1 cellular context compared by ENCODE assay signal in the genomic region with DNA sequence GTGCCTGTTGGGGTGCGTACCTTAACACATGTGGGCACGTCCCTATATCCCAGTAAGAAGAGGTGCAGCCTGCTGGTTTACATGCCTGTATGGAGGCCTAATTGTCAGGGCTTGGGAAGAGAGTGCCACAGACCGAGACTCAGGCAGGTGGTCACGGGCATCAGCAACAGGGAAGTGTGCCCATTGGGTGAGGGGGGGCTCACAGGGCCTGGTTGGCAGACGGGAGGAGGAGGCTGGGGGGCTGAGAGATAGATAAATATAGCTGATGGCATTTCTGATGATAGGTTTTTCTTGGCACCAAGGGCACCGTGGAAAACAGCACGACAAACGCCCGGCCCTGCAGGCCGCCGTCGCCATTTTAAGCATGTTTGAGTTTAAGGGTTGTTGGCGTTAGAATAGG.
TF ChIP-seq lines count a peak whose summit lies in the region.

No MANE protein-coding gene starts in this region.

TF ChIP-seq in HepG2, 621 proteins besides CTCF, POLR2A, EP300 and RAD21:
- TF ChIP-seq, protein P1, sequence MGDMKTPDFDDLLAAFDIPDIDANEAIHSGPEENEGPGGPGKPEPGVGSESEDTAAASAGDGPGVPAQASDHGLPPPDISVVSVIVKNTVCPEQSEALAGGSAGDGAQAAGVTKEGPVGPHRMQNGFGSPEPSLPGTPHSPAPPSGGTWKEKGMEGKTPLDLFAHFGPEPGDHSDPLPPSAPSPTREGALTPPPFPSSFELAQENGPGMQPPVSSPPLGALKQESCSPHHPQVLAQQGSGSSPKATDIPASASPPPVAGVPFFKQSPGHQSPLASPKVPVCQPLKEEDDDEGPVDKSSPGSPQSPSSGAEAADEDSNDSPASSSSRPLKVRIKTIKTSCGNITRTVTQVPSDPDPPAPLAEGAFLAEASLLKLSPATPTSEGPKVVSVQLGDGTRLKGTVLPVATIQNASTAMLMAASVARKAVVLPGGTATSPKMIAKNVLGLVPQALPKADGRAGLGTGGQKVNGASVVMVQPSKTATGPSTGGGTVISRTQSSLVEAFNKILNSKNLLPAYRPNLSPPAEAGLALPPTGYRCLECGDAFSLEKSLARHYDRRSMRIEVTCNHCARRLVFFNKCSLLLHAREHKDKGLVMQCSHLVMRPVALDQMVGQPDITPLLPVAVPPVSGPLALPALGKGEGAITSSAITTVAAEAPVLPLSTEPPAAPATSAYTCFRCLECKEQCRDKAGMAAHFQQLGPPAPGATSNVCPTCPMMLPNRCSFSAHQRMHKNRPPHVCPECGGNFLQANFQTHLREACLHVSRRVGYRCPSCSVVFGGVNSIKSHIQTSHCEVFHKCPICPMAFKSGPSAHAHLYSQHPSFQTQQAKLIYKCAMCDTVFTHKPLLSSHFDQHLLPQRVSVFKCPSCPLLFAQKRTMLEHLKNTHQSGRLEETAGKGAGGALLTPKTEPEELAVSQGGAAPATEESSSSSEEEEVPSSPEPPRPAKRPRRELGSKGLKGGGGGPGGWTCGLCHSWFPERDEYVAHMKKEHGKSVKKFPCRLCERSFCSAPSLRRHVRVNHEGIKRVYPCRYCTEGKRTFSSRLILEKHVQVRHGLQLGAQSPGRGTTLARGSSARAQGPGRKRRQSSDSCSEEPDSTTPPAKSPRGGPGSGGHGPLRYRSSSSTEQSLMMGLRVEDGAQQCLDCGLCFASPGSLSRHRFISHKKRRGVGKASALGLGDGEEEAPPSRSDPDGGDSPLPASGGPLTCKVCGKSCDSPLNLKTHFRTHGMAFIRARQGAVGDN (CRISPR knock-in tag; IDR thresholded peaks at IDR 0.05): peak; percentile 49; the same call in 1 of the 2 replicates
- peak; percentile 18; the same call in 1 of the 2 replicates for TF ChIP-seq ZNF619 (CRISPR knock-in tag; IDR thresholded peaks at IDR 0.05)
- 0 out of 2 replicates have a peak, but pooled peaks have one; percentile 22 for TF ChIP-seq HNRNPL (IDR thresholded peaks at IDR 0.05; ENCODE audit: low read depth, low read length)
- no peak for TF ChIP-seq PAWR (CRISPR knock-in tag; IDR thresholded peaks at IDR 0.05; ENCODE audit: borderline replicate concordance)
- TF ChIP-seq, protein P2, sequence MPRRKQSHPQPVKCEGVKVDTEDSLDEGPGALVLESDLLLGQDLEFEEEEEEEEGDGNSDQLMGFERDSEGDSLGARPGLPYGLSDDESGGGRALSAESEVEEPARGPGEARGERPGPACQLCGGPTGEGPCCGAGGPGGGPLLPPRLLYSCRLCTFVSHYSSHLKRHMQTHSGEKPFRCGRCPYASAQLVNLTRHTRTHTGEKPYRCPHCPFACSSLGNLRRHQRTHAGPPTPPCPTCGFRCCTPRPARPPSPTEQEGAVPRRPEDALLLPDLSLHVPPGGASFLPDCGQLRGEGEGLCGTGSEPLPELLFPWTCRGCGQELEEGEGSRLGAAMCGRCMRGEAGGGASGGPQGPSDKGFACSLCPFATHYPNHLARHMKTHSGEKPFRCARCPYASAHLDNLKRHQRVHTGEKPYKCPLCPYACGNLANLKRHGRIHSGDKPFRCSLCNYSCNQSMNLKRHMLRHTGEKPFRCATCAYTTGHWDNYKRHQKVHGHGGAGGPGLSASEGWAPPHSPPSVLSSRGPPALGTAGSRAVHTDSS (CRISPR knock-in tag; conservative IDR thresholded peaks at IDR 0.05): no peak
- TF ChIP-seq ZC3H13 (CRISPR knock-in tag; IDR thresholded peaks at IDR 0.05): 0 out of 2 replicates have a peak, but pooled peaks have one; percentile 44
- TF ChIP-seq CREM (IDR thresholded peaks at IDR 0.05): 0 out of 2 replicates have a peak, but pooled peaks have one; percentile 5
- TF ChIP-seq CREM (CRISPR knock-in tag; IDR thresholded peaks at IDR 0.05): no peak
- TF ChIP-seq ZNF564 (CRISPR knock-in tag; IDR thresholded peaks at IDR 0.05): no peak
